1 cellular context compared by ENCODE assay signal in the genomic region with DNA sequence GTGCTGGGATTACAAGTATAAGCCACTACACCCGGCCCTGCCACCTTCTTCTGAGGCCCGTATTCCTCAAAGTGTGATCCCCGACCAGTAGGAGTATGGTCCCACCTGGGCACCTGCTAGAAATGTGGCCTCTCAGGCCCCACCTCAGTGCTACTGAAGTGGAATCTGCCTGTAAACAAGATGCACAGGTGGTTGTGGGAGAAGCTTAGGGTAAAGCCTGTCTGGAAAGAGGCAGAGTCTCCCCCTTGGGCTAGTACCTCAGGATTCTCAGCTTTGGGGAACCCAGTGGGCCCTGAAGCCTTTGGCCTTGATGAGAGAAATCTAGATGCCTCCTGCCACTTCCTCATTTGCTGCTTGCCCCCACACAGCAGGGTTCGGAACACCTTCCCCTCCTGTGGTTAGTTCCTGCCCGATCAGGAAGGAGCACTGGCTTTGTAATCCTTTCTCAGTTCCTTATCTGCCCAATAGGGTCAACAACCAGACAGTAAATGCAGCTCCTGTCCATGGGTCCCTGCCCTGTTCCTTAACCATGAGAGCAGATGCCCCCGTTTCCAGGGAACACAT.
TF ChIP-seq lines count a peak whose summit lies in the region.

No MANE protein-coding gene starts in this region.

TF ChIP-seq in K562, 482 proteins besides CTCF, POLR2A, EP300 and RAD21 (continued from another document):
- TF ChIP-seq, protein P1, sequence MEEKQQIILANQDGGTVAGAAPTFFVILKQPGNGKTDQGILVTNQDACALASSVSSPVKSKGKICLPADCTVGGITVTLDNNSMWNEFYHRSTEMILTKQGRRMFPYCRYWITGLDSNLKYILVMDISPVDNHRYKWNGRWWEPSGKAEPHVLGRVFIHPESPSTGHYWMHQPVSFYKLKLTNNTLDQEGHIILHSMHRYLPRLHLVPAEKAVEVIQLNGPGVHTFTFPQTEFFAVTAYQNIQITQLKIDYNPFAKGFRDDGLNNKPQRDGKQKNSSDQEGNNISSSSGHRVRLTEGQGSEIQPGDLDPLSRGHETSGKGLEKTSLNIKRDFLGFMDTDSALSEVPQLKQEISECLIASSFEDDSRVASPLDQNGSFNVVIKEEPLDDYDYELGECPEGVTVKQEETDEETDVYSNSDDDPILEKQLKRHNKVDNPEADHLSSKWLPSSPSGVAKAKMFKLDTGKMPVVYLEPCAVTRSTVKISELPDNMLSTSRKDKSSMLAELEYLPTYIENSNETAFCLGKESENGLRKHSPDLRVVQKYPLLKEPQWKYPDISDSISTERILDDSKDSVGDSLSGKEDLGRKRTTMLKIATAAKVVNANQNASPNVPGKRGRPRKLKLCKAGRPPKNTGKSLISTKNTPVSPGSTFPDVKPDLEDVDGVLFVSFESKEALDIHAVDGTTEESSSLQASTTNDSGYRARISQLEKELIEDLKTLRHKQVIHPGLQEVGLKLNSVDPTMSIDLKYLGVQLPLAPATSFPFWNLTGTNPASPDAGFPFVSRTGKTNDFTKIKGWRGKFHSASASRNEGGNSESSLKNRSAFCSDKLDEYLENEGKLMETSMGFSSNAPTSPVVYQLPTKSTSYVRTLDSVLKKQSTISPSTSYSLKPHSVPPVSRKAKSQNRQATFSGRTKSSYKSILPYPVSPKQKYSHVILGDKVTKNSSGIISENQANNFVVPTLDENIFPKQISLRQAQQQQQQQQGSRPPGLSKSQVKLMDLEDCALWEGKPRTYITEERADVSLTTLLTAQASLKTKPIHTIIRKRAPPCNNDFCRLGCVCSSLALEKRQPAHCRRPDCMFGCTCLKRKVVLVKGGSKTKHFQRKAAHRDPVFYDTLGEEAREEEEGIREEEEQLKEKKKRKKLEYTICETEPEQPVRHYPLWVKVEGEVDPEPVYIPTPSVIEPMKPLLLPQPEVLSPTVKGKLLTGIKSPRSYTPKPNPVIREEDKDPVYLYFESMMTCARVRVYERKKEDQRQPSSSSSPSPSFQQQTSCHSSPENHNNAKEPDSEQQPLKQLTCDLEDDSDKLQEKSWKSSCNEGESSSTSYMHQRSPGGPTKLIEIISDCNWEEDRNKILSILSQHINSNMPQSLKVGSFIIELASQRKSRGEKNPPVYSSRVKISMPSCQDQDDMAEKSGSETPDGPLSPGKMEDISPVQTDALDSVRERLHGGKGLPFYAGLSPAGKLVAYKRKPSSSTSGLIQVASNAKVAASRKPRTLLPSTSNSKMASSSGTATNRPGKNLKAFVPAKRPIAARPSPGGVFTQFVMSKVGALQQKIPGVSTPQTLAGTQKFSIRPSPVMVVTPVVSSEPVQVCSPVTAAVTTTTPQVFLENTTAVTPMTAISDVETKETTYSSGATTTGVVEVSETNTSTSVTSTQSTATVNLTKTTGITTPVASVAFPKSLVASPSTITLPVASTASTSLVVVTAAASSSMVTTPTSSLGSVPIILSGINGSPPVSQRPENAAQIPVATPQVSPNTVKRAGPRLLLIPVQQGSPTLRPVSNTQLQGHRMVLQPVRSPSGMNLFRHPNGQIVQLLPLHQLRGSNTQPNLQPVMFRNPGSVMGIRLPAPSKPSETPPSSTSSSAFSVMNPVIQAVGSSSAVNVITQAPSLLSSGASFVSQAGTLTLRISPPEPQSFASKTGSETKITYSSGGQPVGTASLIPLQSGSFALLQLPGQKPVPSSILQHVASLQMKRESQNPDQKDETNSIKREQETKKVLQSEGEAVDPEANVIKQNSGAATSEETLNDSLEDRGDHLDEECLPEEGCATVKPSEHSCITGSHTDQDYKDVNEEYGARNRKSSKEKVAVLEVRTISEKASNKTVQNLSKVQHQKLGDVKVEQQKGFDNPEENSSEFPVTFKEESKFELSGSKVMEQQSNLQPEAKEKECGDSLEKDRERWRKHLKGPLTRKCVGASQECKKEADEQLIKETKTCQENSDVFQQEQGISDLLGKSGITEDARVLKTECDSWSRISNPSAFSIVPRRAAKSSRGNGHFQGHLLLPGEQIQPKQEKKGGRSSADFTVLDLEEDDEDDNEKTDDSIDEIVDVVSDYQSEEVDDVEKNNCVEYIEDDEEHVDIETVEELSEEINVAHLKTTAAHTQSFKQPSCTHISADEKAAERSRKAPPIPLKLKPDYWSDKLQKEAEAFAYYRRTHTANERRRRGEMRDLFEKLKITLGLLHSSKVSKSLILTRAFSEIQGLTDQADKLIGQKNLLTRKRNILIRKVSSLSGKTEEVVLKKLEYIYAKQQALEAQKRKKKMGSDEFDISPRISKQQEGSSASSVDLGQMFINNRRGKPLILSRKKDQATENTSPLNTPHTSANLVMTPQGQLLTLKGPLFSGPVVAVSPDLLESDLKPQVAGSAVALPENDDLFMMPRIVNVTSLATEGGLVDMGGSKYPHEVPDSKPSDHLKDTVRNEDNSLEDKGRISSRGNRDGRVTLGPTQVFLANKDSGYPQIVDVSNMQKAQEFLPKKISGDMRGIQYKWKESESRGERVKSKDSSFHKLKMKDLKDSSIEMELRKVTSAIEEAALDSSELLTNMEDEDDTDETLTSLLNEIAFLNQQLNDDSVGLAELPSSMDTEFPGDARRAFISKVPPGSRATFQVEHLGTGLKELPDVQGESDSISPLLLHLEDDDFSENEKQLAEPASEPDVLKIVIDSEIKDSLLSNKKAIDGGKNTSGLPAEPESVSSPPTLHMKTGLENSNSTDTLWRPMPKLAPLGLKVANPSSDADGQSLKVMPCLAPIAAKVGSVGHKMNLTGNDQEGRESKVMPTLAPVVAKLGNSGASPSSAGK (IDR thresholded peaks at IDR 0.05): no peak
- TF ChIP-seq, protein P2, sequence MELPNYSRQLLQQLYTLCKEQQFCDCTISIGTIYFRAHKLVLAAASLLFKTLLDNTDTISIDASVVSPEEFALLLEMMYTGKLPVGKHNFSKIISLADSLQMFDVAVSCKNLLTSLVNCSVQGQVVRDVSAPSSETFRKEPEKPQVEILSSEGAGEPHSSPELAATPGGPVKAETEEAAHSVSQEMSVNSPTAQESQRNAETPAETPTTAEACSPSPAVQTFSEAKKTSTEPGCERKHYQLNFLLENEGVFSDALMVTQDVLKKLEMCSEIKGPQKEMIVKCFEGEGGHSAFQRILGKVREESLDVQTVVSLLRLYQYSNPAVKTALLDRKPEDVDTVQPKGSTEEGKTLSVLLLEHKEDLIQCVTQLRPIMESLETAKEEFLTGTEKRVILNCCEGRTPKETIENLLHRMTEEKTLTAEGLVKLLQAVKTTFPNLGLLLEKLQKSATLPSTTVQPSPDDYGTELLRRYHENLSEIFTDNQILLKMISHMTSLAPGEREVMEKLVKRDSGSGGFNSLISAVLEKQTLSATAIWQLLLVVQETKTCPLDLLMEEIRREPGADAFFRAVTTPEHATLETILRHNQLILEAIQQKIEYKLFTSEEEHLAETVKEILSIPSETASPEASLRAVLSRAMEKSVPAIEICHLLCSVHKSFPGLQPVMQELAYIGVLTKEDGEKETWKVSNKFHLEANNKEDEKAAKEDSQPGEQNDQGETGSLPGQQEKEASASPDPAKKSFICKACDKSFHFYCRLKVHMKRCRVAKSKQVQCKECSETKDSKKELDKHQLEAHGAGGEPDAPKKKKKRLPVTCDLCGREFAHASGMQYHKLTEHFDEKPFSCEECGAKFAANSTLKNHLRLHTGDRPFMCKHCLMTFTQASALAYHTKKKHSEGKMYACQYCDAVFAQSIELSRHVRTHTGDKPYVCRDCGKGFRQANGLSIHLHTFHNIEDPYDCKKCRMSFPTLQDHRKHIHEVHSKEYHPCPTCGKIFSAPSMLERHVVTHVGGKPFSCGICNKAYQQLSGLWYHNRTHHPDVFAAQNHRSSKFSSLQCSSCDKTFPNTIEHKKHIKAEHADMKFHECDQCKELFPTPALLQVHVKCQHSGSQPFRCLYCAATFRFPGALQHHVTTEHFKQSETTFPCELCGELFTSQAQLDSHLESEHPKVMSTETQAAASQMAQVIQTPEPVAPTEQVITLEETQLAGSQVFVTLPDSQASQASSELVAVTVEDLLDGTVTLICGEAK (IDR thresholded peaks at IDR 0.05): no peak
- TF ChIP-seq, protein P2 (CRISPR knock-in tag; IDR thresholded peaks at IDR 0.05): no peak
- TF ChIP-seq, protein P3, sequence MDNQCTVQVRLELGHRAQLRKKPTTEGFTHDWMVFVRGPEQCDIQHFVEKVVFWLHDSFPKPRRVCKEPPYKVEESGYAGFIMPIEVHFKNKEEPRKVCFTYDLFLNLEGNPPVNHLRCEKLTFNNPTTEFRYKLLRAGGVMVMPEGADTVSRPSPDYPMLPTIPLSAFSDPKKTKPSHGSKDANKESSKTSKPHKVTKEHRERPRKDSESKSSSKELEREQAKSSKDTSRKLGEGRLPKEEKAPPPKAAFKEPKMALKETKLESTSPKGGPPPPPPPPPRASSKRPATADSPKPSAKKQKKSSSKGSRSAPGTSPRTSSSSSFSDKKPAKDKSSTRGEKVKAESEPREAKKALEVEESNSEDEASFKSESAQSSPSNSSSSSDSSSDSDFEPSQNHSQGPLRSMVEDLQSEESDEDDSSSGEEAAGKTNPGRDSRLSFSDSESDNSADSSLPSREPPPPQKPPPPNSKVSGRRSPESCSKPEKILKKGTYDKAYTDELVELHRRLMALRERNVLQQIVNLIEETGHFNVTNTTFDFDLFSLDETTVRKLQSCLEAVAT (IDR thresholded peaks at IDR 0.05): peak in 1 of 2 experiments; percentile 56; a peak in 1 of 4 replicates
- peak; percentile 66; the same call in 1 of the 2 replicates for TF ChIP-seq DMBX1 (CRISPR knock-in tag; IDR thresholded peaks at IDR 0.05; ENCODE audit: borderline replicate concordance)
